Comparison of ENCODE assay signal across 11 cellular contexts in genomic region chr19:48717059-48717395, GRCh38. TPM values are rescaled to one million over a fixed set of nuclear protein-coding genes. Genes with fewer than 3 reads are reported as not detected.
DNase-seq lines count a peak whose midpoint lies in the region; ATAC-seq and TF ChIP-seq lines count a peak whose summit lies in the region.
"Had no signal": no experiment of that assay in that cellular context is flagged by ENCODE, and none has a peak within 500 bp of the region (broad histone marks: within the 10 kb centered on the region; RNA-seq: fewer than 3 reads in every experiment).

No MANE protein-coding gene starts in this region.

- H3K4me3 Mint-ChIP-seq in activated naive CD4-positive, alpha-beta T cell treated with anti-CD3 and anti-CD28 coated beads, Interleukin-2, amount 50 U/mL, for 24 hours: no peak overlapping the region
- H3K4me3 Mint-ChIP-seq in chondrocyte (ENCODE audit: unreplicated experiment): peak overlapping the region; percentile 37
- H3K4me3 Mint-ChIP-seq: activated B cell treated with CpG ODN at 0.5 μM for 24 hours had no signal

- peaks cover 31% of the 10 kb centered on the region for H3K4me1 Mint-ChIP-seq in activated naive CD4-positive, alpha-beta T cell treated with anti-CD3 and anti-CD28 coated beads, Interleukin-2, amount 50 U/mL, for 24 hours
- peaks cover 46% of the 10 kb centered on the region for H3K4me1 Mint-ChIP-seq in chondrocyte (ENCODE audit: low read depth)

- no peak for ATAC-seq in GM19324 (IDR thresholded peaks at IDR 0.05; ENCODE audit: low FRiP score, unreplicated experiment)

- H3K36me3 Mint-ChIP-seq in activated naive CD4-positive, alpha-beta T cell treated with anti-CD3 and anti-CD28 coated beads, Interleukin-2, amount 50 U/mL, for 24 hours: peaks cover 1% of the 10 kb centered on the region
- H3K36me3 Mint-ChIP-seq in chondrocyte (ENCODE audit: low read depth): no peaks in the 10 kb centered on the region

- H3K9me3 ChIP-seq in mesodermal cell (ENCODE audit: control insufficient read depth, low read length) (no peaks in the 10 kb centered on the region), tibial artery (no peaks in the 10 kb centered on the region)

- H3K27ac ChIP-seq in mesodermal cell (ENCODE audit: low read depth, low read length, severe bottlenecking) (peak overlapping the region; percentile 29), tibial artery (peak overlapping the region; percentile 74 to 82)

- no peaks in the 10 kb centered on the region for H3K27me3 ChIP-seq in tibial artery

- DNase-seq in activated naive CD4-positive, alpha-beta T cell (lab: John Stamatoyannopoulos, UW): no peak
- no peak for DNase-seq in chondrocyte (ENCODE audit: low spot score)
- DNase-seq in tibial artery: no peak
- DNase-seq in NCI-H748 treated with DMSO at 0.1 percent for 48 hours (lab: John Stamatoyannopoulos, UW): no peak
- DNase-seq in RPMI8226: no peak
- DNase-seq: activated B cell treated with CpG ODN at 0.5 μM for 24 hours; activated effector memory CD4-positive, alpha-beta T cell treated with Interleukin-2 at 50 U/mL for 16 hours had no signal

- peak overlapping the region; percentile 69 for H3K27ac Mint-ChIP-seq in activated naive CD4-positive, alpha-beta T cell treated with anti-CD3 and anti-CD28 coated beads, Interleukin-2, amount 50 U/mL, for 24 hours
- H3K27ac Mint-ChIP-seq in chondrocyte (ENCODE audit: unreplicated experiment): peak overlapping the region; percentile 32
- H3K27ac Mint-ChIP-seq: activated B cell treated with CpG ODN at 0.5 μM for 24 hours had no signal

- no peaks in the 10 kb centered on the region for H3K36me3 ChIP-seq in mesodermal cell (ENCODE audit: control insufficient read depth, insufficient read depth, low read length)
- H3K36me3 ChIP-seq in tibial artery: no peaks in the 10 kb centered on the region

- no peaks in the 10 kb centered on the region for H3K9me3 Mint-ChIP-seq in activated naive CD4-positive, alpha-beta T cell treated with anti-CD3 and anti-CD28 coated beads, Interleukin-2, amount 50 U/mL, for 24 hours
- no peaks in the 10 kb centered on the region for H3K9me3 Mint-ChIP-seq in chondrocyte (ENCODE audit: low read depth)
- H3K9me3 Mint-ChIP-seq: activated B cell treated with CpG ODN at 0.5 μM for 24 hours had no signal

- TF ChIP-seq CTCF in chondrocyte (IDR thresholded peaks at IDR 0.05) (no peak), tibial artery (IDR thresholded peaks at IDR 0.05) (no peak)

- H3K4me1 ChIP-seq in mesodermal cell (ENCODE audit: control insufficient read depth, insufficient read depth, low read length, poor library complexity, severe bottlenecking): peaks cover 30% of the 10 kb centered on the region
- peaks cover 4 to 61% (median 50%) of the 10 kb centered on the region in 4 donors for H3K4me1 ChIP-seq in tibial artery

- H3K27me3 Mint-ChIP-seq in activated naive CD4-positive, alpha-beta T cell treated with anti-CD3 and anti-CD28 coated beads, Interleukin-2, amount 50 U/mL, for 24 hours: no peaks in the 10 kb centered on the region
- H3K27me3 Mint-ChIP-seq in chondrocyte (ENCODE audit: low read depth): no peaks in the 10 kb centered on the region
- H3K27me3 Mint-ChIP-seq: activated B cell treated with CpG ODN at 0.5 μM for 24 hours had no signal

- 48 to 53% methylated on average over 5 of the region's 5 CpGs for WGBS in mesodermal cell (ENCODE audit: insufficient coverage in 2 of 2), 2 experiments

- peak overlapping the region; percentile 5 for H3K4me3 ChIP-seq in mesodermal cell (ENCODE audit: extremely low read depth, insufficient read depth, low read length, poor library complexity, severe bottlenecking)
- H3K4me3 ChIP-seq in tibial artery: peak overlapping the region; percentile 19 to 49

- intact Hi-C loops in tibial artery (cut with DNase I; ENCODE audit: low total_unique reads): no loop called here

RNA-seq across cellular contexts. Expression of gene MAMSTR, which starts 2.5 kb away (rescaled TPM):
- total RNA-seq in chondrocyte: 1.6 to 2.9 TPM (median 1.7 TPM) in 3 replicates
- polyA plus RNA-seq in mesodermal cell (2013, experiment 1 of 2): 0.70 TPM
- 1.1 TPM for polyA plus RNA-seq in mesodermal cell (2013, experiment 2 of 2)

RNA-seq across cellular contexts. Expression of gene FUT2, which starts 21.3 kb away (rescaled TPM):
- total RNA-seq in chondrocyte: not detected in 3 replicates
- not detected for polyA plus RNA-seq in mesodermal cell (2013, experiment 1 of 2)
- not detected for polyA plus RNA-seq in mesodermal cell (2013, experiment 2 of 2)
- total RNA-seq: activated B cell treated with CpG ODN at 0.5 μM for 24 hours had no signal

RNA-seq across cellular contexts. Expression of gene RASIP1, which starts 23.4 kb away (rescaled TPM):
- total RNA-seq in chondrocyte: 0.31 to 1.00 TPM (median 0.62 TPM) in 3 replicates
- polyA plus RNA-seq in mesodermal cell (2013, experiment 1 of 2): 32.1 TPM
- 17.9 TPM for polyA plus RNA-seq in mesodermal cell (2013, experiment 2 of 2)

RNA-seq across cellular contexts. Expression of gene IZUMO1, which starts 29.7 kb away (rescaled TPM):
- not detected in 3 replicates for total RNA-seq in chondrocyte
- 0.55 TPM for polyA plus RNA-seq in mesodermal cell (2013, experiment 1 of 2)
- polyA plus RNA-seq in mesodermal cell (2013, experiment 2 of 2): 0.20 TPM
- total RNA-seq: activated B cell treated with CpG ODN at 0.5 μM for 24 hours, epithelial cell of proximal tubule had no signal

RNA-seq across cellular contexts. Expression of gene FUT1, which starts 35.4 kb away (rescaled TPM):
- 0.44 to 0.52 TPM in 2 of 3 replicates, not detected in the other for total RNA-seq in chondrocyte
- 1.6 TPM for polyA plus RNA-seq in mesodermal cell (2013, experiment 1 of 2)
- 1.2 TPM for polyA plus RNA-seq in mesodermal cell (2013, experiment 2 of 2)
- total RNA-seq: activated B cell treated with CpG ODN at 0.5 μM for 24 hours had no signal
